ENCODE assay signal across 28 cellular contexts in the genomic region with DNA sequence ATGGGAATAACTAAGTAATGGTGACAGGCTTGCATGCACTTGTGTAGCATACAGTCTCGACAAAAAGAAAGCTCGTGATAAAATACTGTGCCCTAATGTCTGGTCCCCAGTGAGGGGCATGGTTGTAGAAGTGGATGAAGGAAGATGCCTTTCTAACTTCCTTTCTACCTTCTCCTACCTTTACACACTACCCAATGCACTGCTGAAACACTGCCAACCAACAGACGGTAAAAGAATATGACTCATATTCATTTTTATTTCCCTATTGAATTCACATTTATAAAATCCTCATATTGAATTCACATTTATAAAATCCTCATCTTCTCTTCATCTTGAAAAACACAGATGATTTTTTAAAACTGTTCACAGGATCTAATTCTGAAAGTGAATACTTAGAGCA.
"Had no signal": no experiment of that assay in that cellular context is flagged by ENCODE, and none has a peak within 500 bp of the region (broad histone marks: within the 10 kb centered on the region; RNA-seq: fewer than 3 reads in every experiment).

No MANE protein-coding gene starts in this region.

- H3K27me3 ChIP-seq: cardiac muscle cell, Peyer's patch had no signal

- DNase-seq: activated CD4-positive, alpha-beta memory T cell treated with anti-CD3 and anti-CD28 coated beads, Interleukin-2, amount 10 ng/mL, durations not matched to agents 7 days and 5 days; activated CD4-positive, alpha-beta T cell treated with anti-CD3 and anti-CD28 coated beads for 1 hour; activated CD4-positive, alpha-beta T cell treated with anti-CD3 and anti-CD28 coated beads for 48 hours; activated CD4-positive, CD25-positive, alpha-beta regulatory T cell; activated CD8-positive, alpha-beta memory T cell treated with anti-CD3 and anti-CD28 coated beads for 24 hours; activated CD8-positive, alpha-beta memory T cell treated with anti-CD3 and anti-CD28 coated beads, Interleukin-2, amount 10 ng/mL, durations not matched to agents 7 days and 5 days; activated CD8-positive, alpha-beta memory T cell treated with anti-CD3 and anti-CD28 coated beads, Interleukin-2, amount 50 U/mL, for 48 hours; activated effector memory CD4-positive, alpha-beta T cell treated with Interleukin-2 at 50 U/mL for 16 hours; activated naive CD4-positive, alpha-beta T cell treated with anti-CD3 and anti-CD28 coated beads, Interleukin-2, amount 10 ng/mL, durations not matched to agents 7 days and 5 days; activated naive CD8-positive, alpha-beta T cell treated with anti-CD3 and anti-CD28 coated beads, Interleukin-2, amount 50 U/mL, for 24 hours; activated T-cell treated with anti-CD3 and anti-CD28 coated beads, Interleukin-2, amount 50 U/mL, for 48 hours; anterior cingulate cortex; NCI-H1105; NCI-H1417 treated with DMSO at 0.1 percent for 48 hours; NCI-H1694; NCI-H1930; NCI-H2081 treated with DMSO at 0.1 percent for 48 hours; NCI-H226; NCI-H524 treated with DMSO at 0.1 percent for 48 hours; Peyer's patch; RPMI8226; SIG-M5; T-cell; T-helper 2 cell; T-helper 9 cell; WERI-Rb-1 had no signal

- H3K4me3 ChIP-seq: cardiac muscle cell, Peyer's patch had no signal

- H3K9me3 ChIP-seq: Peyer's patch had no signal

- ATAC-seq: activated CD8-positive, alpha-beta memory T cell treated with anti-CD3 and anti-CD28 coated beads, Interleukin-2, amount 10 ng/mL, durations not matched to agents 7 days and 5 days; activated naive CD8-positive, alpha-beta T cell treated with anti-CD3 and anti-CD28 coated beads, Interleukin-2, amount 50 U/mL, for 24 hours; SK-N-SH treated with all-trans-retinoic acid at 6 μM for 48 hours; T-cell had no signal

- H3K27ac ChIP-seq: cardiac muscle cell, Peyer's patch, WERI-Rb-1 had no signal
